Comparison of ENCODE assay signal across 27 cellular contexts in genomic region chr18:76328145-76328544, GRCh38.
"Had no signal": no experiment of that assay in that cellular context is flagged by ENCODE, and none has a peak within 500 bp of the region (broad histone marks: within the 10 kb centered on the region; RNA-seq: fewer than 3 reads in every experiment).

No MANE protein-coding gene starts in this region.

- H3K36me3 ChIP-seq: esophagus muscularis mucosa, ovary, suprapubic skin, transverse colon, upper lobe of right lung, uterus had no signal

- H3K27ac ChIP-seq: coronary artery, esophagus muscularis mucosa, ovary, psoas muscle, suprapubic skin, transverse colon, upper lobe of right lung, uterus had no signal

- ATAC-seq: left lobe of liver; mucosa of descending colon; naive thymus-derived CD8-positive, alpha-beta T cell; psoas muscle; right cardiac atrium; stimulated activated naive CD8-positive, alpha-beta T cell treated with anti-CD3 and anti-CD28 coated beads, Interleukin-15, amount 100 ng/mL, for 72 hours; upper lobe of right lung had no signal

- H3K27me3 ChIP-seq: esophagus muscularis mucosa, ovary, suprapubic skin, transverse colon, upper lobe of right lung, uterus had no signal

- H3K9me3 ChIP-seq: ovary, upper lobe of right lung had no signal

- H3K4me1 ChIP-seq: esophagus muscularis mucosa, psoas muscle, suprapubic skin, transverse colon, upper lobe of right lung, uterus had no signal

- DNase-seq: dermis blood vessel endothelial cell; effector memory CD4-positive, alpha-beta T cell; foreskin melanocyte; head of caudate nucleus; mesenchymal stem cell; mucosa of descending colon; naive thymus-derived CD8-positive, alpha-beta T cell; occipital lobe; ovary; posterior cingulate gyrus; psoas muscle; right cardiac atrium; stimulated activated CD4-positive, alpha-beta T cell treated with anti-CD3 and anti-CD28 coated beads, Interleukin-12 subunit alpha, Interleukin-12 subunit beta, amount 100 ng/mL, for 4 hours; stimulated activated CD4-positive, alpha-beta T cell treated with anti-CD3 and anti-CD28 coated beads, Interleukin-1b, Interleukin-23, amount 100 ng/mL, for 48 hours; stimulated activated CD4-positive, alpha-beta T cell treated with anti-CD3 and anti-CD28 coated beads, Interleukin-4, amount 100 ng/mL, for 1 hour; stimulated activated CD8-positive, alpha-beta memory T cell treated with anti-CD3 and anti-CD28 coated beads, Interleukin-4, amount 100 ng/mL, for 48 hours; stimulated activated naive CD4-positive, alpha-beta T cell; stimulated activated naive CD8-positive, alpha-beta T cell treated with anti-CD3 and anti-CD28 coated beads, Interleukin-15, amount 100 ng/mL, for 72 hours; transverse colon; upper lobe of right lung; uterus had no signal

- H3K27ac Mint-ChIP-seq: mesothelial cell of epicardium; naive thymus-derived CD8-positive, alpha-beta T cell had no signal

- H3K4me2 ChIP-seq: smooth muscle cell had no signal

- H3K4me3 ChIP-seq: coronary artery, esophagus muscularis mucosa, mucosa of descending colon, ovary, psoas muscle, smooth muscle cell, suprapubic skin, transverse colon, upper lobe of right lung, uterus had no signal

- H3K4me3 Mint-ChIP-seq: mesothelial cell of epicardium; stimulated activated naive CD8-positive, alpha-beta T cell treated with anti-CD3 and anti-CD28 coated beads, Interleukin-15, amount 100 ng/mL, for 72 hours had no signal

- H3K4me1 Mint-ChIP-seq: mesothelial cell of epicardium; naive thymus-derived CD8-positive, alpha-beta T cell had no signal
